1 cellular context compared by ENCODE assay signal in genomic region chr16:10561425-10561824, GRCh38.
TF ChIP-seq lines count a peak whose summit lies in the region.

No MANE protein-coding gene starts in this region.

TF ChIP-seq in SK-N-SH, 30 proteins besides CTCF, POLR2A, EP300 and RAD21 (continued from another document):
- TF ChIP-seq ZBTB33 (IDR thresholded peaks at IDR 0.05; ENCODE audit: borderline replicate concordance, low read depth) (no peak), POLR2AphosphoS5 (IDR thresholded peaks at IDR 0.05; ENCODE audit: low read depth, low read length) (no peak), YY1 (IDR thresholded peaks at IDR 0.05; ENCODE audit: low read depth) (no peak), RXRA (IDR thresholded peaks at IDR 0.05; ENCODE audit: borderline replicate concordance, low read depth) (no peak), FOSL2 (IDR thresholded peaks at IDR 0.05; ENCODE audit: borderline replicate concordance, low read depth) (no peak), RFX5 (IDR thresholded peaks at IDR 0.05; ENCODE audit: low read length) (no peak), MXI1 (IDR thresholded peaks at IDR 0.05; ENCODE audit: low read depth, low read length) (no peak), USF1 (IDR thresholded peaks at IDR 0.05; ENCODE audit: borderline replicate concordance, low read depth) (no peak), TCF12 (IDR thresholded peaks at IDR 0.05) (no peak), SIN3A (IDR thresholded peaks at IDR 0.05; ENCODE audit: borderline replicate concordance, low read depth, low read length) (no peak)
- TF ChIP-seq, protein P1, sequence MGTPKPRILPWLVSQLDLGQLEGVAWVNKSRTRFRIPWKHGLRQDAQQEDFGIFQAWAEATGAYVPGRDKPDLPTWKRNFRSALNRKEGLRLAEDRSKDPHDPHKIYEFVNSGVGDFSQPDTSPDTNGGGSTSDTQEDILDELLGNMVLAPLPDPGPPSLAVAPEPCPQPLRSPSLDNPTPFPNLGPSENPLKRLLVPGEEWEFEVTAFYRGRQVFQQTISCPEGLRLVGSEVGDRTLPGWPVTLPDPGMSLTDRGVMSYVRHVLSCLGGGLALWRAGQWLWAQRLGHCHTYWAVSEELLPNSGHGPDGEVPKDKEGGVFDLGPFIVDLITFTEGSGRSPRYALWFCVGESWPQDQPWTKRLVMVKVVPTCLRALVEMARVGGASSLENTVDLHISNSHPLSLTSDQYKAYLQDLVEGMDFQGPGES (IDR thresholded peaks at IDR 0.05; ENCODE audit: low read depth, low read length): no peak
- TF ChIP-seq, protein P2, sequence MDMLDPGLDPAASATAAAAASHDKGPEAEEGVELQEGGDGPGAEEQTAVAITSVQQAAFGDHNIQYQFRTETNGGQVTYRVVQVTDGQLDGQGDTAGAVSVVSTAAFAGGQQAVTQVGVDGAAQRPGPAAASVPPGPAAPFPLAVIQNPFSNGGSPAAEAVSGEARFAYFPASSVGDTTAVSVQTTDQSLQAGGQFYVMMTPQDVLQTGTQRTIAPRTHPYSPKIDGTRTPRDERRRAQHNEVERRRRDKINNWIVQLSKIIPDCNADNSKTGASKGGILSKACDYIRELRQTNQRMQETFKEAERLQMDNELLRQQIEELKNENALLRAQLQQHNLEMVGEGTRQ (IDR thresholded peaks at IDR 0.05; ENCODE audit: borderline replicate concordance, low read depth, low read length): no peak
